In the genomic region with DNA sequence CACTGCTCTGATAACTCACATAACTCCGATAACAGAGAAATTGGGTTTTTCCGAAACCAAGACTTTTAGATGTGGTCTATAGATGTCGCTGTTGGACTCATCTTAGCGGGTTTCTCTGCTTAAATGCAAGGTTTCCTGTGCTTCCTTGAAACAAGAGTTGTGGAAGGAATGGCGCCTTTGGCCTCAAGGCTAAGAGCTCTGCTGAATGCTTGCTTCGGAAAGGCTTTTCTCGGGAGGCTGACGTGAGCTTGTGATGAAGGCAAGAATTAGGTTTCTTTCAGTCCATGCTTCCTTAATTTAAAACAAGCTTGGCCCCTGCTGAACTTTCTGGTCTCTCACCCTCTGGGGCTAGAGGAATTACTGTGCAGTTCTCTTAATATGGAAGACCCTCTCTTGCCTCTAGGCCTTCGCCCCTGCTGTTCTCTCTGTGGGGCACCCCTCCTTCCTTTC, we compare ENCODE assay signal across 8 cellular contexts.
DNase-seq lines count a peak whose midpoint lies in the region; ATAC-seq, FAIRE-seq and TF ChIP-seq lines count a peak whose summit lies in the region.

No MANE protein-coding gene starts in this region.

- CTCF ChIA-PET in H1 (lab: Charles Lee; ENCODE audit: partially characterized antibody), result interaction anchor here (0.7 to 6.8 kb wide), 77 partner anchors 12 to 730 kb away, joined by 3 to 51 read pairs (median 4); partner anchors contain the start of genes KCNK1 and SLC35F3

- H3K79me1 ChIP-seq in H1 (ENCODE audit: low read depth, low read length), result no peaks in the 10 kb centered on the region

- H4K91ac ChIP-seq in H1 (replicated peaks; ENCODE audit: insufficient read length, low read length), result no peak overlapping the region

- H3K27me3 Mint-ChIP-seq in stimulated activated memory B cell treated with anti-CD40 and anti-IgM and Interleukin-4, amounts not matched to agents 10 μg/mL and 1 μg/mL and 100 μg/mL, for 72 hours, result peaks cover 10% of the 10 kb centered on the region

- H3K9me3 ChIP-seq in OCI-LY3 (ENCODE audit: insufficient read depth, low read length) (no peaks in the 10 kb centered on the region), H1 (ENCODE audit: insufficient read depth in 2 of 2, low read depth in 1 of 2, low read length in 1 of 2) (peaks cover 4 to 7% of the 10 kb centered on the region in 2 experiments; a peak in 3 of 4 replicates)

- H2BK5ac ChIP-seq in H1 (ENCODE audit: low read depth, low read length), result no peak overlapping the region

- peak; percentile 96 for TF ChIP-seq CTCF in OCI-LY3 (IDR thresholded peaks at IDR 0.05; ENCODE audit: low read depth, low read length)
- peak in 2 of 3 experiments; percentile 71 to 77; a peak in 3 of 4 replicates for TF ChIP-seq CTCF in H1 (IDR thresholded peaks at IDR 0.05; ENCODE audit: control extremely low read depth in 1 of 3, insufficient read depth in 1 of 3, low read depth in 1 of 3, low read length in 3 of 3)

- H3K23ac ChIP-seq in H1 (ENCODE audit: insufficient read length), result no peak overlapping the region

- no peaks in the 10 kb centered on the region for H4K20me1 ChIP-seq in OCI-LY3 (ENCODE audit: insufficient read depth, low read length)
- H4K20me1 ChIP-seq in H1 (replicated peaks in 1 of 2; ENCODE audit: control insufficient read depth in 1 of 2, insufficient read depth in 2 of 2, low read length in 2 of 2), result no peaks in the 10 kb centered on the region

- peak overlapping the region; percentile 57 for H3K4me2 ChIP-seq in OCI-LY3 (ENCODE audit: low read length)
- H3K4me2 ChIP-seq in H1 (ENCODE audit: insufficient read depth in 1 of 2, low read depth in 2 of 2, low read length in 2 of 2), result no peak overlapping the region

- DNase-seq in GM04504 (ENCODE audit: low read depth) (peak; percentile 30), KBM-7 (peak; percentile 77), H1 (ENCODE audit: low read depth in 1 of 2, low spot score in 2 of 2) (peak; percentile 51 to 54), medulla oblongata (ENCODE audit: extremely low spot score) (peak; percentile 74)

- TF ChIP-seq POLR2A in H1 (IDR thresholded peaks at IDR 0.05; ENCODE audit: control extremely low read depth in 1 of 2, low read depth in 2 of 2, low read length in 2 of 2), result no peak

- no peak overlapping the region for H2BK12ac ChIP-seq in H1 (ENCODE audit: low read depth, low read length)

- TF ChIP-seq EP300 in H1 (IDR thresholded peaks at IDR 0.05; ENCODE audit: borderline replicate concordance in 1 of 2, low read depth in 2 of 2, low read length in 2 of 2), result no peak

- H2AFZ ChIP-seq in OCI-LY3 (ENCODE audit: low read depth, low read length) (peak overlapping the region; percentile 77), H1 (ENCODE audit: low read length) (peak overlapping the region; percentile 84)

- no peaks in the 10 kb centered on the region for H3K9me3 Mint-ChIP-seq in stimulated activated memory B cell treated with anti-CD40 and anti-IgM and Interleukin-4, amounts not matched to agents 10 μg/mL and 1 μg/mL and 100 μg/mL, for 72 hours

- WGBS in H1 (ENCODE audit: extremely low coverage in 1 of 2, insufficient coverage in 1 of 2, insufficient read length in 1 of 2, insufficient replicate concordance in 2 of 2, low coverage in 1 of 2, low lambda C conversion rate in 2 of 2, missing lambda C conversion rate in 1 of 2), 2 experiments, result 27% methylated on average over 9 of the region's 9 CpGs; no CpG with 5 or more reads in 1 of the 2 experiments

- H3K36me3 ChIP-seq in OCI-LY3 (replicated peaks; ENCODE audit: low read depth, low read length) (no peaks in the 10 kb centered on the region), H1 (ENCODE audit: control insufficient read depth in 2 of 4, insufficient read depth in 4 of 4, low read length in 3 of 4) (no peaks in the 10 kb centered on the region)

- no peak overlapping the region for H4K8ac ChIP-seq in H1 (ENCODE audit: extremely low read depth, insufficient read depth, low read length)

- H3K27ac ChIP-seq in OCI-LY3 (ENCODE audit: low read length), result no peak overlapping the region
- no peak overlapping the region for H3K27ac ChIP-seq in H1 (ENCODE audit: low read depth, low read length)

- H3K14ac ChIP-seq in H1 (ENCODE audit: insufficient read length), result no peak overlapping the region

- no peak for ATAC-seq in HG03460 (IDR thresholded peaks at IDR 0.05; ENCODE audit: unreplicated experiment)
- no peak for ATAC-seq in stimulated activated memory B cell treated with anti-CD40 and anti-IgM and Interleukin-4, amounts not matched to agents 10 μg/mL and 1 μg/mL and 100 μg/mL, for 72 hours

- peak overlapping the region; percentile 42; the same call in 1 of the 2 replicates for H3K18ac ChIP-seq in H1 (ENCODE audit: extremely low read depth, low read length)

- H3K4me1 ChIP-seq in OCI-LY3 (ENCODE audit: low read length), result 0 out of 2 replicates have a peak, but pooled peaks cover 4% of the 10 kb centered on the region
- peaks cover 0 to 6% (median 2%) of the 10 kb centered on the region in 4 experiments; a peak in 2 of 7 replicates for H3K4me1 ChIP-seq in H1 (replicated peaks in 1 of 4; ENCODE audit: control insufficient read depth in 3 of 4, insufficient read depth in 4 of 4, low read length in 3 of 4)

- POLR2A ChIA-PET in H1 (lab: Charles Lee; ENCODE audit: partially characterized antibody), result no interaction called here

- no peak overlapping the region for H3K56ac ChIP-seq in H1 (replicated peaks; ENCODE audit: insufficient read length, low read depth, low read length)

- H3K4me1 Mint-ChIP-seq in stimulated activated memory B cell treated with anti-CD40 and anti-IgM and Interleukin-4, amounts not matched to agents 10 μg/mL and 1 μg/mL and 100 μg/mL, for 72 hours, result no peaks in the 10 kb centered on the region

- TF ChIP-seq RAD21 in H1 (IDR thresholded peaks at IDR 0.05 in 1 of 2, conservative IDR thresholded peaks at IDR 0.05 in 1 of 2; ENCODE audit: low read depth in 2 of 2, low read length in 2 of 2), result peak; percentile 94 to 96

- H3K4me3 Mint-ChIP-seq in stimulated activated memory B cell treated with anti-CD40 and anti-IgM and Interleukin-4, amounts not matched to agents 10 μg/mL and 1 μg/mL and 100 μg/mL, for 72 hours, result no peak overlapping the region

- H2BK20ac ChIP-seq in H1 (ENCODE audit: low read length), result no peak overlapping the region

- H3K23me2 ChIP-seq in H1 (ENCODE audit: low read depth, low read length), result no peaks in the 10 kb centered on the region

- H3K36me3 Mint-ChIP-seq in stimulated activated memory B cell treated with anti-CD40 and anti-IgM and Interleukin-4, amounts not matched to agents 10 μg/mL and 1 μg/mL and 100 μg/mL, for 72 hours, result no peaks in the 10 kb centered on the region

- H2BK15ac ChIP-seq in H1 (ENCODE audit: low read length), result no peak overlapping the region

- no peak overlapping the region for H2BK120ac ChIP-seq in H1 (replicated peaks; ENCODE audit: low read depth, low read length)

- H3K79me2 ChIP-seq in OCI-LY3 (ENCODE audit: low read length), result no peaks in the 10 kb centered on the region
- H3K79me2 ChIP-seq in H1 (ENCODE audit: control insufficient read depth in 1 of 2, insufficient read depth in 2 of 2, low read length in 2 of 2), result no peaks in the 10 kb centered on the region

- no peak overlapping the region for H4K5ac ChIP-seq in H1 (ENCODE audit: insufficient read length, low read depth, low read length)

- FAIRE-seq in A204.1 (lab: Jason Lieb, UNC), result peak; percentile 82
- peak; percentile 96 for FAIRE-seq in H1 (lab: Jason Lieb, UNC)

- in situ Hi-C loops in KBM-7 (cut with MboI; ENCODE audit: low pct_unique_long_range_greater_than_20kb, low sequenced_read_pairs), result no loop called here

- no peak overlapping the region for H3K27ac Mint-ChIP-seq in stimulated activated memory B cell treated with anti-CD40 and anti-IgM and Interleukin-4, amounts not matched to agents 10 μg/mL and 1 μg/mL and 100 μg/mL, for 72 hours

- H3K4ac ChIP-seq in H1 (replicated peaks; ENCODE audit: insufficient read length, low read depth, low read length), result no peak overlapping the region

- H3K4me3 ChIP-seq in OCI-LY3 (ENCODE audit: low read length), result peak overlapping the region; percentile 51
- H3K4me3 ChIP-seq in H1 (ENCODE audit: extremely low read depth in 1 of 4, insufficient read depth in 2 of 4, low read depth in 3 of 4, low read length in 4 of 4), result no peak overlapping the region

- peaks cover 4% of the 10 kb centered on the region for H3K27me3 ChIP-seq in OCI-LY3 (ENCODE audit: low read depth, low read length)
- H3K27me3 ChIP-seq in H1 (replicated peaks in 1 of 4; ENCODE audit: control insufficient read depth in 3 of 4, extremely low read depth in 1 of 4, insufficient read depth in 3 of 4, low read length in 3 of 4), result no peaks in the 10 kb centered on the region

- no peak overlapping the region for H2AK5ac ChIP-seq in H1 (ENCODE audit: low read depth, low read length)

- H3K9ac ChIP-seq in OCI-LY3 (ENCODE audit: low read length) (no peak overlapping the region), H1 (replicated peaks in 1 of 4; ENCODE audit: extremely low read depth in 1 of 4, low read depth in 3 of 4, low read length in 3 of 4) (no peak overlapping the region)

TF ChIP-seq in H1, 55 proteins besides CTCF, POLR2A, EP300 and RAD21:
- TF ChIP-seq SIX5 (IDR thresholded peaks at IDR 0.05; ENCODE audit: low read depth, low read length) (no peak), CREB1 (IDR thresholded peaks at IDR 0.05) (0 out of 2 replicates have a peak, but pooled peaks have one; percentile 22), YY1 (IDR thresholded peaks at IDR 0.05; ENCODE audit: low read depth, low read length) (peak; percentile 88), TAF1 (IDR thresholded peaks at IDR 0.05; ENCODE audit: low read depth, low read length) (peak; percentile 46; the same call in 1 of the 2 replicates), TAF7 (optimal IDR thresholded peaks at IDR 0.05; ENCODE audit: borderline replicate concordance, low read depth, low read length) (no peak), CEBPB (IDR thresholded peaks at IDR 0.05; ENCODE audit: low read depth, low read length) (no peak)
TF ChIP-seq in H1: peak in this region for 3.
